In the genomic region with DNA sequence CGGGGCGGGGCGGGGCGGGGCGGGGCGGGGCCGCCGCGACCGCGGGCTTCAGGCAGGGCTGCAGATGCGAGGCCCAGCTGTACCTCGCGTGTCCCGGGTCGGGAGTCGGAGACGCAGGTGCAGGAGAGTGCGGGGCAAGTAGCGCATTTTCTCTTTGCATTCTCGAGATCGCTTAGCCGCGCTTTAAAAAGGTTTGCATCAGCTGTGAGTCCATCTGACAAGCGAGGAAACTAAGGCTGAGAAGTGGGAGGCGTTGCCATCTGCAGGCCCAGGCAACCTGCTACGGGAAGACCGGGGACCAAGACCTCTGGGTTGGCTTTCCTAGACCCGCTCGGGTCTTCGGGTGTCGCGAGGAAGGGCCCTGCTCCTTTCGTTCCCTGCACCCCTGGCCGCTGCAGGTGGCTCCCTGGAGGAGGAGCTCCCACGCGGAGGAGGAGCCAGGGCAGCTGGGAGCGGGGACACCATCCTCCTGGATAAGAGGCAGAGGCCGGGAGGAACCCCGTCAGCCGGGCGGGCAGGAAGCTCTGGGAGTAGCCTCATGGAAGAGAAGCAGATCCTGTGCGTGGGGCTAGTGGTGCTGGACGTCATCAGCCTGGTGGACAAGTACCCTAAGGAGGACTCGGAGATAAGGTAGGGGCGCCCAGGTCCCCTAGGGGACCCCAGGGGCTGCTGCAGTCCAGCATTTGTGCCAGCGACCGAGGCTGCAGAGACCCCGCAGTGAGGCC, we compare ENCODE assay signal across 8 cellular contexts. TPM values are rescaled to one million over a fixed set of nuclear protein-coding genes. Genes with fewer than 3 reads are reported as not detected.
A peak's percentile ranks its signal among the peaks of the same experiment; 100 is the strongest.
DNase-seq lines count a peak whose midpoint lies in the region; TF ChIP-seq lines count a peak whose summit lies in the region.

A gene (plus strand): TSS at position 51 of the 725 bp plus-strand sequence. CDS start 488 bp downstream, at position 539.

- H3K4me3 Mint-ChIP-seq in activated CD4-positive, alpha-beta T cell treated with anti-CD3 and anti-CD28 coated beads, Interleukin-2, amount 10 ng/mL, durations not matched to agents 7 days and 5 days, result peak within 1 kb of the TSS; percentile 79
- peak within 1 kb of the TSS; percentile 82 for H3K4me3 Mint-ChIP-seq in HFFc6

- intact Hi-C loops in breast epithelium (cut with DNase I; ENCODE audit: low total_unique reads), result no loop called here

- CTCF ChIA-PET in activated CD4-positive, alpha-beta T cell treated with anti-CD3 and anti-CD28 coated beads, Interleukin-2, amount 10 ng/mL, durations not matched to agents 7 days and 5 days (lab: Charles Lee), result interaction anchor here (0.7 to 4.4 kb wide), 11 partner anchors 12 to 637 kb away, joined by 3 to 21 read pairs (median 4); a partner anchor contains a TSS

- peaks cover 41% of the 10 kb centered on the region for H3K4me1 Mint-ChIP-seq in activated CD4-positive, alpha-beta T cell treated with anti-CD3 and anti-CD28 coated beads, Interleukin-2, amount 10 ng/mL, durations not matched to agents 7 days and 5 days
- H3K4me1 Mint-ChIP-seq in HFFc6 (ENCODE audit: low read depth), result peaks cover 16% of the 10 kb centered on the region

- TF ChIP-seq RAD21 in liver (IDR thresholded peaks at IDR 0.05), result peak in 1 of 2 donors; percentile 48

- H3K27ac ChIP-seq in breast epithelium, result peak within 1 kb of the TSS; percentile 74 to 89
- peak within 1 kb of the TSS; percentile 70 to 87 for H3K27ac ChIP-seq in liver (ENCODE audit: low read depth in 1 of 2, low read length in 2 of 2)
- H3K27ac ChIP-seq in temporal lobe (ENCODE audit: low read depth, low read length), result peak within 1 kb of the TSS; percentile 80

- peaks cover 0 to 12% of the 10 kb centered on the region in 2 donors for H3K4me1 ChIP-seq in breast epithelium
- peaks cover 7 to 65% (median 36%) of the 10 kb centered on the region in 4 donors for H3K4me1 ChIP-seq in liver (ENCODE audit: control insufficient read depth in 4 of 4, insufficient read depth in 4 of 4, low read length in 3 of 4)

- peak within 1 kb of the TSS; percentile 68 to 75 (median 74) for H3K4me3 ChIP-seq in breast epithelium
- H3K4me3 ChIP-seq in liver (ENCODE audit: low read depth in 1 of 3, low read length in 3 of 3), result peak within 1 kb of the TSS; percentile 63 to 84 (median 73)

- H3K9me3 Mint-ChIP-seq in activated CD4-positive, alpha-beta T cell treated with anti-CD3 and anti-CD28 coated beads, Interleukin-2, amount 10 ng/mL, durations not matched to agents 7 days and 5 days, result no peaks in the 10 kb centered on the region
- no peaks in the 10 kb centered on the region for H3K9me3 Mint-ChIP-seq in HFFc6

- DNase-seq in activated CD4-positive, alpha-beta T cell treated with anti-CD3 and anti-CD28 coated beads, Interleukin-2, amount 10 ng/mL, durations not matched to agents 7 days and 5 days, result peak; percentile 36
- DNase-seq in activated CD4-positive, alpha-beta T cell treated with anti-CD3 and anti-CD28 coated beads for 1 hour, result no peak
- DNase-seq in HFFc6 (no peak), NCI-H526 treated with DMSO at 0.1 percent for 48 hours (lab: John Stamatoyannopoulos, UW) (peak; percentile 20), breast epithelium (ENCODE audit: low spot score in 2 of 2) (peak; percentile 45 to 61)
- DNase-seq in activated effector memory CD4-positive, alpha-beta T cell treated with anti-CD3 and anti-CD28 coated beads, Interleukin-2, amount 50 U/mL, for 16 hours, result no peak

- no peaks in the 10 kb centered on the region for H3K27me3 Mint-ChIP-seq in activated CD4-positive, alpha-beta T cell treated with anti-CD3 and anti-CD28 coated beads, Interleukin-2, amount 10 ng/mL, durations not matched to agents 7 days and 5 days
- peaks cover 3% of the 10 kb centered on the region for H3K27me3 Mint-ChIP-seq in HFFc6 (ENCODE audit: insufficient read depth)

- H3K9me3 ChIP-seq in breast epithelium (no peaks in the 10 kb centered on the region), liver (ENCODE audit: control insufficient read depth in 4 of 4, low read length in 3 of 4) (no peaks in the 10 kb centered on the region)

- TF ChIP-seq CTCF in HFFc6 (IDR thresholded peaks at IDR 0.05), result peak; percentile 66
- TF ChIP-seq CTCF in breast epithelium (IDR thresholded peaks at IDR 0.05), result no peak
- no peak for TF ChIP-seq CTCF in liver (IDR thresholded peaks at IDR 0.05; ENCODE audit: low read depth, low read length, missing input control)

- H3K9ac ChIP-seq in liver (ENCODE audit: low read depth in 1 of 2, low read length in 2 of 2), result peak within 1 kb of the TSS; percentile 40 to 67

- H3K36me3 ChIP-seq in breast epithelium (no peaks in the 10 kb centered on the region), liver (ENCODE audit: control insufficient read depth in 4 of 4, insufficient read depth in 3 of 4, low read depth in 1 of 4, low read length in 3 of 4) (peaks cover 0 to 1% (median 0%) of the 10 kb centered on the region in 4 donors)

- H3K27me3 ChIP-seq in breast epithelium, result no peaks in the 10 kb centered on the region
- no peaks in the 10 kb centered on the region for H3K27me3 ChIP-seq in liver (ENCODE audit: control insufficient read depth in 4 of 4, insufficient read depth in 4 of 4, low read length in 3 of 4)

- 3% methylated on average over 49 of the region's 49 CpGs for WGBS in liver

- peak within 1 kb of the TSS; percentile 90 for H3K27ac Mint-ChIP-seq in activated CD4-positive, alpha-beta T cell treated with anti-CD3 and anti-CD28 coated beads, Interleukin-2, amount 10 ng/mL, durations not matched to agents 7 days and 5 days
- peak within 1 kb of the TSS; percentile 65 for H3K27ac Mint-ChIP-seq in HFFc6

- POLR2A ChIA-PET in activated CD4-positive, alpha-beta T cell treated with anti-CD3 and anti-CD28 coated beads, Interleukin-2, amount 10 ng/mL, durations not matched to agents 7 days and 5 days (lab: Charles Lee), result interaction anchor here (0.6 to 1.0 kb wide), 2 partner anchors 18 to 407 kb away, joined by 3 read pairs; no protein-coding TSS in a partner anchor

- H3K36me3 Mint-ChIP-seq in activated CD4-positive, alpha-beta T cell treated with anti-CD3 and anti-CD28 coated beads, Interleukin-2, amount 10 ng/mL, durations not matched to agents 7 days and 5 days (ENCODE audit: low read depth), result no peaks in the 10 kb centered on the region
- no peaks in the 10 kb centered on the region for H3K36me3 Mint-ChIP-seq in HFFc6 (ENCODE audit: low read depth)

- TF ChIP-seq POLR2A in breast epithelium (IDR thresholded peaks at IDR 0.05), result no peak

TF ChIP-seq in liver, 16 proteins besides CTCF, POLR2A, EP300 and RAD21 (continues in another document):
- TF ChIP-seq SP1 (IDR thresholded peaks at IDR 0.05), result no peak
- TF ChIP-seq, protein P1, sequence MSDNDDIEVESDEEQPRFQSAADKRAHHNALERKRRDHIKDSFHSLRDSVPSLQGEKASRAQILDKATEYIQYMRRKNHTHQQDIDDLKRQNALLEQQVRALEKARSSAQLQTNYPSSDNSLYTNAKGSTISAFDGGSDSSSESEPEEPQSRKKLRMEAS (IDR thresholded peaks at IDR 0.05), result peak; percentile 47
- TF ChIP-seq, protein P2, sequence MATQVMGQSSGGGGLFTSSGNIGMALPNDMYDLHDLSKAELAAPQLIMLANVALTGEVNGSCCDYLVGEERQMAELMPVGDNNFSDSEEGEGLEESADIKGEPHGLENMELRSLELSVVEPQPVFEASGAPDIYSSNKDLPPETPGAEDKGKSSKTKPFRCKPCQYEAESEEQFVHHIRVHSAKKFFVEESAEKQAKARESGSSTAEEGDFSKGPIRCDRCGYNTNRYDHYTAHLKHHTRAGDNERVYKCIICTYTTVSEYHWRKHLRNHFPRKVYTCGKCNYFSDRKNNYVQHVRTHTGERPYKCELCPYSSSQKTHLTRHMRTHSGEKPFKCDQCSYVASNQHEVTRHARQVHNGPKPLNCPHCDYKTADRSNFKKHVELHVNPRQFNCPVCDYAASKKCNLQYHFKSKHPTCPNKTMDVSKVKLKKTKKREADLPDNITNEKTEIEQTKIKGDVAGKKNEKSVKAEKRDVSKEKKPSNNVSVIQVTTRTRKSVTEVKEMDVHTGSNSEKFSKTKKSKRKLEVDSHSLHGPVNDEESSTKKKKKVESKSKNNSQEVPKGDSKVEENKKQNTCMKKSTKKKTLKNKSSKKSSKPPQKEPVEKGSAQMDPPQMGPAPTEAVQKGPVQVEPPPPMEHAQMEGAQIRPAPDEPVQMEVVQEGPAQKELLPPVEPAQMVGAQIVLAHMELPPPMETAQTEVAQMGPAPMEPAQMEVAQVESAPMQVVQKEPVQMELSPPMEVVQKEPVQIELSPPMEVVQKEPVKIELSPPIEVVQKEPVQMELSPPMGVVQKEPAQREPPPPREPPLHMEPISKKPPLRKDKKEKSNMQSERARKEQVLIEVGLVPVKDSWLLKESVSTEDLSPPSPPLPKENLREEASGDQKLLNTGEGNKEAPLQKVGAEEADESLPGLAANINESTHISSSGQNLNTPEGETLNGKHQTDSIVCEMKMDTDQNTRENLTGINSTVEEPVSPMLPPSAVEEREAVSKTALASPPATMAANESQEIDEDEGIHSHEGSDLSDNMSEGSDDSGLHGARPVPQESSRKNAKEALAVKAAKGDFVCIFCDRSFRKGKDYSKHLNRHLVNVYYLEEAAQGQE (IDR thresholded peaks at IDR 0.05), result peak; percentile 77
- TF ChIP-seq JUND (IDR thresholded peaks at IDR 0.05), result no peak
- no peak for TF ChIP-seq HNF4G (IDR thresholded peaks at IDR 0.05)
- no peak for TF ChIP-seq NR2F2 (IDR thresholded peaks at IDR 0.05)
- TF ChIP-seq, protein P3, sequence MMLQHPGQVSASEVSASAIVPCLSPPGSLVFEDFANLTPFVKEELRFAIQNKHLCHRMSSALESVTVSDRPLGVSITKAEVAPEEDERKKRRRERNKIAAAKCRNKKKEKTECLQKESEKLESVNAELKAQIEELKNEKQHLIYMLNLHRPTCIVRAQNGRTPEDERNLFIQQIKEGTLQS (IDR thresholded peaks at IDR 0.05), result no peak
- peak; percentile 33 for TF ChIP-seq TAF1 (conservative IDR thresholded peaks at IDR 0.05)
- TF ChIP-seq GABPA (IDR thresholded peaks at IDR 0.05 in 1 of 2, conservative IDR thresholded peaks at IDR 0.05 in 1 of 2), result no peak
- TF ChIP-seq RXRA (IDR thresholded peaks at IDR 0.05), result no peak
- peak; percentile 67 for TF ChIP-seq YY1 (IDR thresholded peaks at IDR 0.05)
- peak in 1 of 2 donors; percentile 11 for TF ChIP-seq HNF4A (conservative IDR thresholded peaks at IDR 0.05)

RNA-seq across cellular contexts. Expression of the gene that starts here (rescaled TPM):
- total RNA-seq in activated CD4-positive, alpha-beta T cell treated with anti-CD3 and anti-CD28 coated beads, Interleukin-2, amount 10 ng/mL, durations not matched to agents 7 days and 5 days, result 10 to 100 TPM in 1 of 2 experiments, 1 to 10 TPM in 1; 9.7 to 10.6 TPM
- 1 to 10 TPM; 1.0 to 1.7 (median 1.6) TPM for total RNA-seq in HFFc6 (2021; fragmentation: NEBNext Ultra II Directional; extraction: Animal tissue kit (Norgen Biotek cat#: 25700))
- 1 to 10 TPM; 2.2 to 4.1 (median 3.6) TPM for total RNA-seq in breast epithelium
- 100 to 1,000 TPM in 1 of 2 donors, 10 to 100 TPM in 1; 26.1 to 152 TPM for total RNA-seq in liver
- 100 to 1,000 TPM; 223 to 462 TPM for polyA plus RNA-seq in liver
- total RNA-seq in temporal lobe, result 5.9 TPM

Comparison
In these comparisons a context has a peak if more than half of its experiments do, and no peak if none do; other contexts are left out.
1. DNase-seq: peak in activated CD4-positive, alpha-beta T cell treated with anti-CD3 and anti-CD28 coated beads, Interleukin-2, amount 10 ng/mL, durations not matched to agents 7 days and 5 days (single experiment), NCI-H526 treated with DMSO at 0.1 percent for 48 hours (single experiment) and breast epithelium (2 of 2); none in activated CD4-positive, alpha-beta T cell treated with anti-CD3 and anti-CD28 coated beads for 1 hour (single experiment), HFFc6 (single experiment) and activated effector memory CD4-positive, alpha-beta T cell treated with anti-CD3 and anti-CD28 coated beads, Interleukin-2, amount 50 U/mL, for 16 hours (single experiment).
2. Peak in every context shown above with its lines, with median percentiles within 50 percentile points of each other: H3K27ac ChIP-seq.